Comparison of ENCODE assay signal across 8 cellular contexts in genomic region chr19:43575955-43576451, GRCh38. TPM values are rescaled to one million over a fixed set of nuclear protein-coding genes. Genes with fewer than 3 reads are reported as not detected.
DNase-seq lines count a peak whose midpoint lies in the region; ATAC-seq and TF ChIP-seq lines count a peak whose summit lies in the region.

No MANE protein-coding gene starts in this region.

- ATAC-seq in natural killer cell (peak in 1 of 3 donors; percentile 3), aorta (ENCODE audit: low FRiP score) (no peak)

- H3K27ac ChIP-seq in aorta (ENCODE audit: low read depth in 1 of 2, low read length in 2 of 2): no peak overlapping the region

- H3K9me3 ChIP-seq in aorta (ENCODE audit: control insufficient read depth, low read length): no peaks in the 10 kb centered on the region

- DNase-seq in GM06990 (ENCODE audit: extremely low read depth, insufficient read length) (no peak), NCI-H2227 (lab: John Stamatoyannopoulos, UW; ENCODE audit: unreplicated experiment) (peak; percentile 82), natural killer cell (no peak), kidney tubule cell (ENCODE audit: low spot score) (no peak), aorta (no peak), NCI-H1048 (lab: John Stamatoyannopoulos, UW) (no peak), HCEC 1CT (no peak)

- no peaks in the 10 kb centered on the region for H3K9me3 Mint-ChIP-seq in dendritic cell treated with granulocyte-macrophage colony-stimulating factor and Interleukin-4, amounts not matched to agents 40 ng/mL and 50 ng/mL, for 4 days
- H3K9me3 Mint-ChIP-seq in natural killer cell: no peaks in the 10 kb centered on the region

- no peaks in the 10 kb centered on the region for H3K4me1 ChIP-seq in aorta (ENCODE audit: control insufficient read depth in 1 of 2, insufficient read depth in 2 of 2, low read length in 2 of 2)

- TF ChIP-seq CTCF in GM06990 (IDR thresholded peaks at IDR 0.05; ENCODE audit: insufficient read depth, low read length, poor library complexity, severe bottlenecking) (no peak), natural killer cell (IDR thresholded peaks at IDR 0.05) (no peak)

- no peaks in the 10 kb centered on the region for H3K27me3 ChIP-seq in GM06990 (replicated peaks; ENCODE audit: control insufficient read depth, insufficient read depth, low read length)
- no peaks in the 10 kb centered on the region for H3K27me3 ChIP-seq in aorta (ENCODE audit: control insufficient read depth in 1 of 2, insufficient read depth in 2 of 2, low read length in 1 of 2)

- no peaks in the 10 kb centered on the region for H3K27me3 Mint-ChIP-seq in dendritic cell treated with granulocyte-macrophage colony-stimulating factor and Interleukin-4, amounts not matched to agents 40 ng/mL and 50 ng/mL, for 4 days
- peaks cover 0 to 6% of the 10 kb centered on the region in 2 donors for H3K27me3 Mint-ChIP-seq in natural killer cell (ENCODE audit: low read depth in 2 of 2)

- intact Hi-C loops in dendritic cell treated with granulocyte-macrophage colony-stimulating factor and Interleukin-4, amounts not matched to agents 40 ng/mL and 50 ng/mL, for 4 days (cut with micrococcal nuclease): loop anchor here (1.0 kb wide), 1 partner anchor 20 kb away; the partner anchor contains the start of genes IRGQ and ZNF576
- intact Hi-C loops in natural killer cell (cut with micrococcal nuclease): loop anchor here (1.0 kb wide), 1 partner anchor 20 kb away; the partner anchor contains the start of genes IRGQ and ZNF576
- intact Hi-C loops in aorta (cut with DNase I): loop anchor here (1.0 kb wide), 1 partner anchor 20 kb away; the partner anchor contains the start of genes IRGQ (in 2 of the 2) and ZNF576 (in 2 of the 2)

- H3K27ac Mint-ChIP-seq in dendritic cell treated with granulocyte-macrophage colony-stimulating factor and Interleukin-4, amounts not matched to agents 40 ng/mL and 50 ng/mL, for 4 days: peak overlapping the region; percentile 94
- H3K27ac Mint-ChIP-seq in natural killer cell: peak overlapping the region; percentile 97 to 100

- peak overlapping the region; percentile 57 for H3K4me3 ChIP-seq in GM06990 (replicated peaks; ENCODE audit: low read depth, low read length)
- H3K4me3 ChIP-seq in aorta (ENCODE audit: low read length in 2 of 2): no peak overlapping the region

- H3K4me1 Mint-ChIP-seq in dendritic cell treated with granulocyte-macrophage colony-stimulating factor and Interleukin-4, amounts not matched to agents 40 ng/mL and 50 ng/mL, for 4 days (ENCODE audit: low read depth): peaks cover 43% of the 10 kb centered on the region
- peaks cover 35 to 41% of the 10 kb centered on the region in 2 donors for H3K4me1 Mint-ChIP-seq in natural killer cell

- WGBS in aorta, 2 donors: 61 to 63% methylated on average over 28 of the region's 28 CpGs

- H3K36me3 Mint-ChIP-seq in dendritic cell treated with granulocyte-macrophage colony-stimulating factor and Interleukin-4, amounts not matched to agents 40 ng/mL and 50 ng/mL, for 4 days (ENCODE audit: low read depth): peaks cover 20% of the 10 kb centered on the region
- no peaks in the 10 kb centered on the region for H3K36me3 Mint-ChIP-seq in natural killer cell

- H3K36me3 ChIP-seq in GM06990 (ENCODE audit: control insufficient read depth, insufficient read depth, low read length) (no peaks in the 10 kb centered on the region; the same call in 1 of the 2 replicates), aorta (ENCODE audit: control insufficient read depth in 1 of 2, insufficient read depth in 2 of 2, low read length in 1 of 2) (no peaks in the 10 kb centered on the region)

- H3K4me3 Mint-ChIP-seq in dendritic cell treated with granulocyte-macrophage colony-stimulating factor and Interleukin-4, amounts not matched to agents 40 ng/mL and 50 ng/mL, for 4 days: peak overlapping the region; percentile 50
- H3K4me3 Mint-ChIP-seq in natural killer cell: peak overlapping the region; percentile 69

RNA-seq across cellular contexts. Expression of gene PINLYP, which starts 0.4 kb away (rescaled TPM):
- 1 to 10 TPM; 1.7 to 3.0 (median 2.4) TPM for total RNA-seq in natural killer cell
- 10 to 100 TPM in 1 of 2 donors, 1 to 10 TPM in 1; 8.2 to 10.1 TPM for total RNA-seq in aorta
- polyA plus RNA-seq in aorta: 10 to 100 TPM; 20.8 to 22.9 TPM

RNA-seq across cellular contexts. Expression of gene XRCC1, which starts 0.7 kb away (rescaled TPM):
- 10 to 100 TPM; 33.2 to 43.9 (median 40.7) TPM for total RNA-seq in natural killer cell
- total RNA-seq in aorta: 10 to 100 TPM; 22.3 to 30.2 TPM
- polyA plus RNA-seq in aorta: 10 to 100 TPM; 12.1 to 27.2 TPM

RNA-seq across cellular contexts. Expression of gene IRGQ, which starts 19.9 kb away (rescaled TPM):
- total RNA-seq in natural killer cell (10 to 100 TPM; 28.5 to 43.7 (median 32.2) TPM), aorta (10 to 100 TPM; 20.3 to 25.5 TPM)
- polyA plus RNA-seq in aorta: 1 to 10 TPM; 4.3 to 7.2 TPM

RNA-seq across cellular contexts. Expression of gene ZNF576, which starts 20.4 kb away (rescaled TPM):
- total RNA-seq in natural killer cell (10 to 100 TPM in 1 of 3 donors, 1 to 10 TPM in 2; 4.0 to 10.4 (median 5.8) TPM), aorta (10 to 100 TPM; 12.0 to 14.5 TPM)
- 10 to 100 TPM; 11.4 to 15.7 TPM for polyA plus RNA-seq in aorta

RNA-seq across cellular contexts. Expression of gene SRRM5, which starts 35.9 kb away (rescaled TPM):
- total RNA-seq in natural killer cell (under 1 TPM; 0.24 to 0.75 (median 0.50) TPM), aorta (under 1 TPM; 0.51 to 0.52 TPM)
- under 1 TPM in 1 of 2 donors, not detected in 1; 0.69 TPM for polyA plus RNA-seq in aorta
